1 cellular context compared by ENCODE assay signal in the genomic region with DNA sequence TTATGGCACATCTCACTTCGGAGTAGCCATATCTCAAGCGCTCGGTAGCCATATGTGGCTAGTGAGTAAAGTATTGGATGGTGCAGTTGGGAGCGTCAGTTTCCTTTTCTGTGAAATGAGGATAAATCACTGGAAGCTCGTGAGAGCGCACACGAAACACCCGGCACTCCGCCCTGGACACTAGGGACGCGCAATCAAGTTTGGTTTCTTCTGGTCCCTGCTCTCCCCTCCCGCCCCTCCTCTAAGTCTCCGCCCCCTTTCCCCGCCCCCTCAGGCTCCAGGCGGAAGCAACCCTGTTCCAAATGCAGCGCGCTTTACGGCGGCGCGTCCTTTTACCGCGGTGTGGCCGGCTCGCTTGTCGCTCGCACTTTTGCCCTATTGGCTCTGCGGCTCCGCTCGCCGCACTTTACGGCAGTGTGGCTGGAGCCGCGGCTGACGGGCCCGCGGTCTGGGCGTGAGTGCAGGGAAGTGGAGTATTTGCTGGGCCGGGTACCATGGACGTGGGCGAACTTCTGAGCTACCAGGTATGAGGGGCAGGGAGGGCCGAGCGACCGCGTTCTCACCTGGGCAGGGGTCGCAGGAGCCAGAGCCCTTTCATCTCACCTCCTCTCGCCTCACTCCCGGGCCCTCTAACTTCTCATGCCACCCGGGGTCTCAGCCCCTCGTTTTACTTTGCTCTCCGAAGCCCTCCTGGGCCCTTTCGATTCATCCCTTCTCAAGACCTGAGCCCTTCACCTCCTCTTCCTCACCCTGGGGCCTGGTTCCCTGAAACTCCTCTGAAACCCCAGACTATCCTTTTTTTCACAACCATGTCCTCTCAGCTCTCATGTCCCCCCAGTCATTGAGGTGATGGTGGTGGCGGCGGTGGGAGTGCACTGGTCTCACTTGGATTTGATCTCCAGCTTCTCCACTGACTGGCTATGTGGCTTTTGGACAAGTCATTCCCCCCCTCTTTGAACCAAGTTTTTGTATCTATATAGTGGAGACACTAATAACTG.
TF ChIP-seq lines count a peak whose summit lies in the region.

TSS of gene CTNNBL1 (plus strand) at position 402 of the 998 bp plus-strand sequence. CDS start at position 495, 93 bp downstream.

TF ChIP-seq in HEK293, 187 proteins besides CTCF, POLR2A, EP300 and RAD21 (continued from another document and continues in another):
- TF ChIP-seq, protein P1, sequence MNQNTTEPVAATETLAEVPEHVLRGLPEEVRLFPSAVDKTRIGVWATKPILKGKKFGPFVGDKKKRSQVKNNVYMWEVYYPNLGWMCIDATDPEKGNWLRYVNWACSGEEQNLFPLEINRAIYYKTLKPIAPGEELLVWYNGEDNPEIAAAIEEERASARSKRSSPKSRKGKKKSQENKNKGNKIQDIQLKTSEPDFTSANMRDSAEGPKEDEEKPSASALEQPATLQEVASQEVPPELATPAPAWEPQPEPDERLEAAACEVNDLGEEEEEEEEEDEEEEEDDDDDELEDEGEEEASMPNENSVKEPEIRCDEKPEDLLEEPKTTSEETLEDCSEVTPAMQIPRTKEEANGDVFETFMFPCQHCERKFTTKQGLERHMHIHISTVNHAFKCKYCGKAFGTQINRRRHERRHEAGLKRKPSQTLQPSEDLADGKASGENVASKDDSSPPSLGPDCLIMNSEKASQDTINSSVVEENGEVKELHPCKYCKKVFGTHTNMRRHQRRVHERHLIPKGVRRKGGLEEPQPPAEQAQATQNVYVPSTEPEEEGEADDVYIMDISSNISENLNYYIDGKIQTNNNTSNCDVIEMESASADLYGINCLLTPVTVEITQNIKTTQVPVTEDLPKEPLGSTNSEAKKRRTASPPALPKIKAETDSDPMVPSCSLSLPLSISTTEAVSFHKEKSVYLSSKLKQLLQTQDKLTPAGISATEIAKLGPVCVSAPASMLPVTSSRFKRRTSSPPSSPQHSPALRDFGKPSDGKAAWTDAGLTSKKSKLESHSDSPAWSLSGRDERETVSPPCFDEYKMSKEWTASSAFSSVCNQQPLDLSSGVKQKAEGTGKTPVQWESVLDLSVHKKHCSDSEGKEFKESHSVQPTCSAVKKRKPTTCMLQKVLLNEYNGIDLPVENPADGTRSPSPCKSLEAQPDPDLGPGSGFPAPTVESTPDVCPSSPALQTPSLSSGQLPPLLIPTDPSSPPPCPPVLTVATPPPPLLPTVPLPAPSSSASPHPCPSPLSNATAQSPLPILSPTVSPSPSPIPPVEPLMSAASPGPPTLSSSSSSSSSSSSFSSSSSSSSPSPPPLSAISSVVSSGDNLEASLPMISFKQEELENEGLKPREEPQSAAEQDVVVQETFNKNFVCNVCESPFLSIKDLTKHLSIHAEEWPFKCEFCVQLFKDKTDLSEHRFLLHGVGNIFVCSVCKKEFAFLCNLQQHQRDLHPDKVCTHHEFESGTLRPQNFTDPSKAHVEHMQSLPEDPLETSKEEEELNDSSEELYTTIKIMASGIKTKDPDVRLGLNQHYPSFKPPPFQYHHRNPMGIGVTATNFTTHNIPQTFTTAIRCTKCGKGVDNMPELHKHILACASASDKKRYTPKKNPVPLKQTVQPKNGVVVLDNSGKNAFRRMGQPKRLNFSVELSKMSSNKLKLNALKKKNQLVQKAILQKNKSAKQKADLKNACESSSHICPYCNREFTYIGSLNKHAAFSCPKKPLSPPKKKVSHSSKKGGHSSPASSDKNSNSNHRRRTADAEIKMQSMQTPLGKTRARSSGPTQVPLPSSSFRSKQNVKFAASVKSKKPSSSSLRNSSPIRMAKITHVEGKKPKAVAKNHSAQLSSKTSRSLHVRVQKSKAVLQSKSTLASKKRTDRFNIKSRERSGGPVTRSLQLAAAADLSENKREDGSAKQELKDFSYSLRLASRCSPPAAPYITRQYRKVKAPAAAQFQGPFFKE (tag by site-specific recombination; IDR thresholded peaks at IDR 0.05; ENCODE audit: borderline replicate concordance): no peak
- TF ChIP-seq ZNF211 (tag by site-specific recombination; IDR thresholded peaks at IDR 0.05; ENCODE audit: low read depth) (no peak), ZNF510 (tag by site-specific recombination; IDR thresholded peaks at IDR 0.05; ENCODE audit: insufficient replicate concordance) (no peak), ZNF214 (tag by site-specific recombination; IDR thresholded peaks at IDR 0.05; ENCODE audit: borderline replicate concordance) (no peak), SP7 (tag by site-specific recombination; IDR thresholded peaks at IDR 0.05) (no peak), OVOL3 (tag by site-specific recombination; IDR thresholded peaks at IDR 0.05) (no peak), PRDM1 (tag by site-specific recombination; IDR thresholded peaks at IDR 0.05) (no peak), SALL2 (tag by site-specific recombination; IDR thresholded peaks at IDR 0.05; ENCODE audit: borderline replicate concordance) (no peak), SETDB1 (IDR thresholded peaks at IDR 0.05; ENCODE audit: insufficient read length, low read length) (no peak), ZNF404 (tag by site-specific recombination; IDR thresholded peaks at IDR 0.05) (no peak), HOXC10 (CRISPR knock-in tag; IDR thresholded peaks at IDR 0.05) (no peak), MYNN (tag by site-specific recombination; IDR thresholded peaks at IDR 0.05; ENCODE audit: borderline replicate concordance) (no peak), ZNF19 (tag by site-specific recombination; IDR thresholded peaks at IDR 0.05; ENCODE audit: low read depth) (no peak), KLF17 (tag by site-specific recombination; IDR thresholded peaks at IDR 0.05) (no peak), ZNF830 (tag by site-specific recombination; IDR thresholded peaks at IDR 0.05; ENCODE audit: low read depth) (no peak), IKZF3 (tag by site-specific recombination; IDR thresholded peaks at IDR 0.05) (no peak), ZNF24 (tag by site-specific recombination; IDR thresholded peaks at IDR 0.05) (no peak), BCL11A (tag by site-specific recombination; IDR thresholded peaks at IDR 0.05; ENCODE audit: low read depth) (no peak), ZNF302 (tag by site-specific recombination; IDR thresholded peaks at IDR 0.05; ENCODE audit: low read depth) (no peak), ZNF660 (tag by site-specific recombination; IDR thresholded peaks at IDR 0.05) (no peak), ZNF133 (tag by site-specific recombination; IDR thresholded peaks at IDR 0.05) (no peak), ZNF530 (tag by site-specific recombination; IDR thresholded peaks at IDR 0.05; ENCODE audit: low read depth) (no peak), ZBTB44 (tag by site-specific recombination; IDR thresholded peaks at IDR 0.05) (no peak), AEBP2 (tag by site-specific recombination; IDR thresholded peaks at IDR 0.05; ENCODE audit: borderline replicate concordance) (no peak), ZNF658 (tag by site-specific recombination; IDR thresholded peaks at IDR 0.05) (no peak), ZNF600 (tag by site-specific recombination; IDR thresholded peaks at IDR 0.05) (no peak; the same call in 1 of the 2 replicates), ZNF157 (tag by site-specific recombination; IDR thresholded peaks at IDR 0.05) (no peak), ZNF654 (tag by site-specific recombination; IDR thresholded peaks at IDR 0.05; ENCODE audit: low read depth) (no peak), ZNF776 (tag by site-specific recombination; IDR thresholded peaks at IDR 0.05; ENCODE audit: borderline replicate concordance) (no peak), ZNF560 (tag by site-specific recombination; IDR thresholded peaks at IDR 0.05; ENCODE audit: borderline replicate concordance) (no peak), ZNF785 (tag by site-specific recombination; IDR thresholded peaks at IDR 0.05) (no peak), ZNF610 (tag by site-specific recombination; IDR thresholded peaks at IDR 0.05; ENCODE audit: borderline replicate concordance) (peak; percentile 48; the same call in 1 of the 2 replicates), GLIS1 (tag by site-specific recombination; IDR thresholded peaks at IDR 0.05) (no peak), ZNF571 (tag by site-specific recombination; IDR thresholded peaks at IDR 0.05) (no peak), ZNF624 (tag by site-specific recombination; IDR thresholded peaks at IDR 0.05) (no peak), ZNF677 (tag by site-specific recombination; IDR thresholded peaks at IDR 0.05) (no peak), YY1 (tag by site-specific recombination; IDR thresholded peaks at IDR 0.05) (no peak), ZNF311 (tag by site-specific recombination; IDR thresholded peaks at IDR 0.05; ENCODE audit: borderline replicate concordance) (no peak), REPIN1 (tag by site-specific recombination; IDR thresholded peaks at IDR 0.05; ENCODE audit: low read depth) (no peak), ZNF140 (tag by site-specific recombination; IDR thresholded peaks at IDR 0.05) (no peak)
- TF ChIP-seq, protein P2, sequence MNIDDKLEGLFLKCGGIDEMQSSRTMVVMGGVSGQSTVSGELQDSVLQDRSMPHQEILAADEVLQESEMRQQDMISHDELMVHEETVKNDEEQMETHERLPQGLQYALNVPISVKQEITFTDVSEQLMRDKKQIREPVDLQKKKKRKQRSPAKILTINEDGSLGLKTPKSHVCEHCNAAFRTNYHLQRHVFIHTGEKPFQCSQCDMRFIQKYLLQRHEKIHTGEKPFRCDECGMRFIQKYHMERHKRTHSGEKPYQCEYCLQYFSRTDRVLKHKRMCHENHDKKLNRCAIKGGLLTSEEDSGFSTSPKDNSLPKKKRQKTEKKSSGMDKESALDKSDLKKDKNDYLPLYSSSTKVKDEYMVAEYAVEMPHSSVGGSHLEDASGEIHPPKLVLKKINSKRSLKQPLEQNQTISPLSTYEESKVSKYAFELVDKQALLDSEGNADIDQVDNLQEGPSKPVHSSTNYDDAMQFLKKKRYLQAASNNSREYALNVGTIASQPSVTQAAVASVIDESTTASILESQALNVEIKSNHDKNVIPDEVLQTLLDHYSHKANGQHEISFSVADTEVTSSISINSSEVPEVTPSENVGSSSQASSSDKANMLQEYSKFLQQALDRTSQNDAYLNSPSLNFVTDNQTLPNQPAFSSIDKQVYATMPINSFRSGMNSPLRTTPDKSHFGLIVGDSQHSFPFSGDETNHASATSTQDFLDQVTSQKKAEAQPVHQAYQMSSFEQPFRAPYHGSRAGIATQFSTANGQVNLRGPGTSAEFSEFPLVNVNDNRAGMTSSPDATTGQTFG (tag by site-specific recombination; IDR thresholded peaks at IDR 0.05; ENCODE audit: borderline replicate concordance): no peak
- TF ChIP-seq, protein P3, sequence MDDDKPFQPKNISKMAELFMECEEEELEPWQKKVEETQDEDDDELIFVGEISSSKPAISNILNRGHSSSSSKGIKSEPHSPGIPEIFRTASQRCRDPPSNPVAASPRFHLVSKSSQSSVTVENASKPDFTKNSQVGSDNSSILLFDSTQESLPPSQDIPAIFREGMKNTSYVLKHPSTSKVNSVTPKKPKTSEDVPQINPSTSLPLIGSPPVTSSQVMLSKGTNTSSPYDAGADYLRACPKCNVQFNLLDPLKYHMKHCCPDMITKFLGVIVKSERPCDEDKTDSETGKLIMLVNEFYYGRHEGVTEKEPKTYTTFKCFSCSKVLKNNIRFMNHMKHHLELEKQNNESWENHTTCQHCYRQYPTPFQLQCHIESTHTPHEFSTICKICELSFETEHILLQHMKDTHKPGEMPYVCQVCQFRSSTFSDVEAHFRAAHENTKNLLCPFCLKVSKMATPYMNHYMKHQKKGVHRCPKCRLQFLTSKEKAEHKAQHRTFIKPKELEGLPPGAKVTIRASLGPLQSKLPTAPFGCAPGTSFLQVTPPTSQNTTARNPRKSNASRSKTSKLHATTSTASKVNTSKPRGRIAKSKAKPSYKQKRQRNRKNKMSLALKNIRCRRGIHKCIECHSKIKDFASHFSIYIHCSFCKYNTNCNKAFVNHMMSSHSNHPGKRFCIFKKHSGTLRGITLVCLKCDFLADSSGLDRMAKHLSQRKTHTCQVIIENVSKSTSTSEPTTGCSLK (tag by site-specific recombination; IDR thresholded peaks at IDR 0.05): no peak
- TF ChIP-seq, protein P4, sequence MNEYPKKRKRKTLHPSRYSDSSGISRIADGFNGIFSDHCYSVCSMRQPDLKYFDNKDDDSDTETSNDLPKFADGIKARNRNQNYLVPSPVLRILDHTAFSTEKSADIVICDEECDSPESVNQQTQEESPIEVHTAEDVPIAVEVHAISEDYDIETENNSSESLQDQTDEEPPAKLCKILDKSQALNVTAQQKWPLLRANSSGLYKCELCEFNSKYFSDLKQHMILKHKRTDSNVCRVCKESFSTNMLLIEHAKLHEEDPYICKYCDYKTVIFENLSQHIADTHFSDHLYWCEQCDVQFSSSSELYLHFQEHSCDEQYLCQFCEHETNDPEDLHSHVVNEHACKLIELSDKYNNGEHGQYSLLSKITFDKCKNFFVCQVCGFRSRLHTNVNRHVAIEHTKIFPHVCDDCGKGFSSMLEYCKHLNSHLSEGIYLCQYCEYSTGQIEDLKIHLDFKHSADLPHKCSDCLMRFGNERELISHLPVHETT (tag by site-specific recombination; IDR thresholded peaks at IDR 0.05): no peak
